Comparison of ENCODE assay signal across 8 cellular contexts in the genomic region with DNA sequence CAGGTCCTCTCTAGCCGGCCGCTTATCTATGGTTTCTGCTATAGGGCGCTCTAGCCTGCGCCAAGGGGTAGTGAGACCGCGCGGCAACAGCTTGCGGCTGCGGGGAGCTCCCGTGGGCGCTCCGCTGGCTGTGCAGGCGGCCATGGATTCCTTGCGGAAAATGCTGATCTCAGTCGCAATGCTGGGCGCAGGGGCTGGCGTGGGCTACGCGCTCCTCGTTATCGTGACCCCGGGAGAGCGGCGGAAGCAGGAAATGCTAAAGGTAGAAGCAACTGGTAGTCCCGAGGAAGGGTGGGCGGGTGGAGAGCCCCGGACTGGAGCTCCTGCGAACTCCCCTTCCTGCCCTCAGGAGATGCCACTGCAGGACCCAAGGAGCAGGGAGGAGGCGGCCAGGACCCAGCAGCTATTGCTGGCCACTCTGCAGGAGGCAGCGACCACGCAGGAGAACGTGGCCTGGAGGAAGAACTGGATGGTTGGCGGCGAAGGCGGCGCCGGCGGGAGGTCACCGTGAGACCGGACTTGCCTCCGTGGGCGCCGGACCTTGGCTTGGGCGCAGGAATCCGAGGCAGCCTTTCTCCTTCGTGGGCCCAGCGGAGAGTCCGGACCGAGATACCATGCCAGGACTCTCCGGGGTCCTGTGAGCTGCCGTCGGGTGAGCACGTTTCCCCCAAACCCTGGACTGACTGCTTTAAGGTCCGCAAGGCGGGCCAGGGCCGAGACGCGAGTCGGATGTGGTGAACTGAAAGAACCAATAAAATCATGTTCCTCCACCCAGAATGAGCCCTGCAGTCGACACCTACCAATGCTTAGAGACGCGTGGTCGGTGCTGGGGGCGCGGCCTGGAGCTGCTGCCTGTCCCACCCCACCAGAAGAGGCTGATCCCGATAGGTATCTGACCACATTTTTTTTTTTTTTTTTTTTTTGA. TPM values are rescaled to one million over a fixed set of nuclear protein-coding genes. Genes with fewer than 3 reads are reported as not detected.
A peak's percentile ranks its signal among the peaks of the same experiment; 100 is the strongest.
DNase-seq lines count a peak whose midpoint lies in the region; ATAC-seq and TF ChIP-seq lines count a peak whose summit lies in the region.

A gene (minus strand): TSS at position 664 of the 925 bp plus-strand sequence. CDS start 2,236 bp downstream, outside the sequence.
A gene with protein sequence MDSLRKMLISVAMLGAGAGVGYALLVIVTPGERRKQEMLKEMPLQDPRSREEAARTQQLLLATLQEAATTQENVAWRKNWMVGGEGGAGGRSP (plus strand): TSS at position 70 of the 925 bp plus-strand sequence. CDS start 73 bp downstream, at position 143.

- POLR2A ChIA-PET in A673 (lab: Charles Lee; ENCODE audit: low non-redundant PET), result interaction anchor here (0.6 to 1.0 kb wide), 5 partner anchors 9 to 202 kb away, joined by 3 to 8 read pairs (median 5); no protein-coding TSS in a partner anchor
- POLR2A ChIA-PET in activated CD4-positive, alpha-beta T cell treated with anti-CD3 and anti-CD28 coated beads for 36 hours (lab: Charles Lee), result interaction anchor here (0.7 to 3.0 kb wide), 20 partner anchors 9 to 210 kb away, joined by 3 to 24 read pairs (median 4); a partner anchor contains a TSS

- CTCF ChIA-PET in A673 (lab: Charles Lee), result interaction anchor here (0.6 kb wide), 1 partner anchor 115 kb away, joined by 3 read pairs; no protein-coding TSS in a partner anchor
- CTCF ChIA-PET in activated CD4-positive, alpha-beta T cell treated with anti-CD3 and anti-CD28 coated beads for 36 hours (lab: Charles Lee), result interaction anchor here (0.5 to 2.2 kb wide), 17 partner anchors 9 to 247 kb away, joined by 3 to 7 read pairs (median 4); a partner anchor contains a TSS

- H3K4me1 Mint-ChIP-seq in activated CD4-positive, alpha-beta T cell treated with anti-CD3 and anti-CD28 coated beads for 36 hours, result peaks cover 54% of the 10 kb centered on the region

- H3K9me3 ChIP-seq in A673 (ENCODE audit: low read depth, low read length, poor library complexity, severe bottlenecking), result no peaks in the 10 kb centered on the region

- DNase-seq in A673 (ENCODE audit: low spot score) (peak; percentile 96), NCI-H510A (lab: John Stamatoyannopoulos, UW) (peak; percentile 77), choroid plexus epithelial cell (ENCODE audit: low read depth) (peak; percentile 90), left kidney (ENCODE audit: low read depth, low spot score) (peak; percentile 94)
- peak; percentile 91 for DNase-seq in activated CD4-positive, alpha-beta T cell treated with anti-CD3 and anti-CD28 coated beads for 36 hours
- DNase-seq in stimulated activated CD4-positive, alpha-beta T cell treated with anti-CD3 and anti-CD28 coated beads, Interleukin-2, amount 100 ng/mL, for 4 hours (ENCODE audit: low read depth), result peak; percentile 67

- intact Hi-C loops in A673 (cut with micrococcal nuclease; ENCODE audit: unreplicated experiment), result no loop called here
- intact Hi-C loops in activated CD4-positive, alpha-beta T cell treated with anti-CD3 and anti-CD28 coated beads for 36 hours (cut with DNase I, micrococcal nuclease), result loop anchor here (1.0 to 5.0 kb wide), 8 partner anchors 26 to 170 kb away; a partner anchor contains a TSS

- peak within 1 kb of the TSS; percentile 96 for H3K27ac Mint-ChIP-seq in activated CD4-positive, alpha-beta T cell treated with anti-CD3 and anti-CD28 coated beads for 36 hours

- H3K36me3 ChIP-seq in A673 (ENCODE audit: insufficient read depth, low read length, poor library complexity, severe bottlenecking), result peaks cover 43% of the 10 kb centered on the region

- ATAC-seq in GM18867 (IDR thresholded peaks at IDR 0.05; ENCODE audit: unreplicated experiment), result peak; percentile 60
- peak; percentile 43 for ATAC-seq in HG03196 (IDR thresholded peaks at IDR 0.05; ENCODE audit: unreplicated experiment)
- ATAC-seq in activated CD4-positive, alpha-beta T cell treated with anti-CD3 and anti-CD28 coated beads for 36 hours, result peak; percentile 88

- peak within 1 kb of the TSS; percentile 90 for H3K27ac ChIP-seq in A673 (ENCODE audit: low read depth, low read length, poor library complexity, severe bottlenecking)

- TF ChIP-seq CTCF in A673 (conservative IDR thresholded peaks at IDR 0.05; ENCODE audit: low read depth, low read length) (no peak), choroid plexus epithelial cell (conservative IDR thresholded peaks at IDR 0.05; ENCODE audit: low read depth, low read length) (no peak)

- H3K36me3 Mint-ChIP-seq in activated CD4-positive, alpha-beta T cell treated with anti-CD3 and anti-CD28 coated beads for 36 hours (ENCODE audit: low read depth), result peaks cover 53% of the 10 kb centered on the region

- H3K4me3 Mint-ChIP-seq in activated CD4-positive, alpha-beta T cell treated with anti-CD3 and anti-CD28 coated beads for 36 hours, result peak within 1 kb of the TSS; percentile 91

- H3K27me3 ChIP-seq in A673 (replicated peaks; ENCODE audit: insufficient read depth, low read depth, low read length, poor library complexity), result no peaks in the 10 kb centered on the region

- peaks cover 25% of the 10 kb centered on the region for H3K4me1 ChIP-seq in A673 (ENCODE audit: insufficient read depth, low read length, poor library complexity, severe bottlenecking)

- no peaks in the 10 kb centered on the region for H3K27me3 Mint-ChIP-seq in activated CD4-positive, alpha-beta T cell treated with anti-CD3 and anti-CD28 coated beads for 36 hours

- no peaks in the 10 kb centered on the region for H3K9me3 Mint-ChIP-seq in activated CD4-positive, alpha-beta T cell treated with anti-CD3 and anti-CD28 coated beads for 36 hours (ENCODE audit: low read depth)

- BruUV-seq in A673 (replicated peaks; lab: Mats Ljungman, UMichigan), result TSS peak; percentile 15

- H3K4me3 ChIP-seq in A673 (ENCODE audit: low read depth, low read length, poor library complexity, severe bottlenecking) (peak within 1 kb of the TSS; percentile 85), choroid plexus epithelial cell (ENCODE audit: low read depth, low read length) (peak within 1 kb of the TSS; percentile 72)

RNA-seq across cellular contexts. Expression of the first gene that starts in this region (rescaled TPM):
- total RNA-seq in A673 (2021), result 7.1 and 7.8 TPM in 2 replicates
- total RNA-seq in activated CD4-positive, alpha-beta T cell treated with anti-CD3 and anti-CD28 coated beads for 36 hours, result 10 to 100 TPM; 11.9 to 15.5 TPM

RNA-seq across cellular contexts. Expression of the second gene that starts in this region (rescaled TPM):
- total RNA-seq in A673 (2021), result 28.0 and 29.0 TPM in 2 replicates
- total RNA-seq in activated CD4-positive, alpha-beta T cell treated with anti-CD3 and anti-CD28 coated beads for 36 hours, result 1 to 10 TPM; 4.1 to 6.4 TPM

Comparison
In these comparisons a context has a peak if more than half of its experiments do, and no peak if none do; other contexts are left out.
1. Peak in every context shown above with its lines: DNase-seq, ATAC-seq, H3K4me3 ChIP-seq and H3K27ac ChIP-seq.